Comparison of ENCODE assay signal across 8 cellular contexts in genomic region chr22:21568207-21569075, GRCh38. TPM values are rescaled to one million over a fixed set of nuclear protein-coding genes. Genes with fewer than 3 reads are reported as not detected.
DNase-seq lines count a peak whose midpoint lies in the region; ATAC-seq and TF ChIP-seq lines count a peak whose summit lies in the region.

No MANE protein-coding gene starts in this region.

- DNase-seq in NCI-H1092 (lab: John Stamatoyannopoulos, UW) = peak; percentile 7
- no peak for DNase-seq in NCI-H1092 treated with DMSO at 0.1 percent for 48 hours (lab: John Stamatoyannopoulos, UW)
- peak; percentile 20 for DNase-seq in WERI-Rb-1
- no peak for DNase-seq in epithelial cell of proximal tubule (ENCODE audit: low read depth)
- peak; percentile 69 for DNase-seq in natural killer cell treated with Interleukin-12 subunit alpha and Interleukin-12 subunit beta and Interleukin-15 and Interleukin-18, amount 100 ng/mL, for 72 hours (ENCODE audit: low spot score)
- DNase-seq in GOT3 (lab: John Stamatoyannopoulos, UW) = no peak

- H3K36me3 ChIP-seq in WERI-Rb-1 = peaks cover 30% of the 10 kb centered on the region

- H3K9me3 ChIP-seq in WERI-Rb-1 (ENCODE audit: severe bottlenecking) = no peaks in the 10 kb centered on the region

- TF ChIP-seq CTCF in WERI-Rb-1 (IDR thresholded peaks at IDR 0.05; ENCODE audit: low read depth, low read length) (no peak), epithelial cell of proximal tubule (conservative IDR thresholded peaks at IDR 0.05; ENCODE audit: low read depth, low read length) (no peak)

- ATAC-seq in HG03354 (IDR thresholded peaks at IDR 0.05; ENCODE audit: poor library complexity, severe bottlenecking, unreplicated experiment) (peak; percentile 14), GM21619 (IDR thresholded peaks at IDR 0.05; ENCODE audit: unreplicated experiment) (no peak)
- ATAC-seq in natural killer cell treated with Interleukin-12 subunit alpha and Interleukin-12 subunit beta and Interleukin-15 and Interleukin-18, amount 100 ng/mL, for 72 hours = peak in 1 of 2 donors; percentile 22

- no peaks in the 10 kb centered on the region for H3K27me3 Mint-ChIP-seq in natural killer cell treated with Interleukin-12 subunit alpha and Interleukin-12 subunit beta and Interleukin-15 and Interleukin-18, amount 100 ng/mL, for 72 hours

- H3K4me3 ChIP-seq in WERI-Rb-1 (ENCODE audit: low read depth, low read length) = peak overlapping the region; percentile 85
- peak overlapping the region; percentile 80 for H3K4me3 ChIP-seq in epithelial cell of proximal tubule (ENCODE audit: low read depth, low read length)

- H3K9me3 Mint-ChIP-seq in natural killer cell treated with Interleukin-12 subunit alpha and Interleukin-12 subunit beta and Interleukin-15 and Interleukin-18, amount 100 ng/mL, for 72 hours = no peaks in the 10 kb centered on the region

- H3K36me3 Mint-ChIP-seq in natural killer cell treated with Interleukin-12 subunit alpha and Interleukin-12 subunit beta and Interleukin-15 and Interleukin-18, amount 100 ng/mL, for 72 hours = peaks cover 23% of the 10 kb centered on the region

- H3K27ac Mint-ChIP-seq in natural killer cell treated with Interleukin-12 subunit alpha and Interleukin-12 subunit beta and Interleukin-15 and Interleukin-18, amount 100 ng/mL, for 72 hours = peak overlapping the region; percentile 98

- H3K4me1 Mint-ChIP-seq in natural killer cell treated with Interleukin-12 subunit alpha and Interleukin-12 subunit beta and Interleukin-15 and Interleukin-18, amount 100 ng/mL, for 72 hours (ENCODE audit: low read depth in 2 of 2) = peaks cover 42 to 48% of the 10 kb centered on the region in 2 donors

- H3K4me3 Mint-ChIP-seq in natural killer cell treated with Interleukin-12 subunit alpha and Interleukin-12 subunit beta and Interleukin-15 and Interleukin-18, amount 100 ng/mL, for 72 hours = peak overlapping the region; percentile 90

- peak overlapping the region; percentile 95 for H3K27ac ChIP-seq in WERI-Rb-1

- H3K27me3 ChIP-seq in WERI-Rb-1 (ENCODE audit: insufficient read depth, low read depth, severe bottlenecking) = no peaks in the 10 kb centered on the region

RNA-seq across cellular contexts. Expression of gene UBE2L3, which starts 0.9 kb away (rescaled TPM):
- total RNA-seq in epithelial cell of proximal tubule = 102 and 113 TPM in 2 replicates
- 100 to 1,000 TPM in 1 of 2 donors, 10 to 100 TPM in 1; 86.3 to 114 TPM for total RNA-seq in natural killer cell treated with Interleukin-12 subunit alpha and Interleukin-12 subunit beta and Interleukin-15 and Interleukin-18, amount 100 ng/mL, for 72 hours

RNA-seq across cellular contexts. Expression of gene RIMBP3C, which starts 17.2 kb away (rescaled TPM):
- 0.12 TPM in 1 of 2 replicates, not detected in the other for total RNA-seq in epithelial cell of proximal tubule
- 1 to 10 TPM in 1 of 2 donors, under 1 TPM in 1; 0.50 to 1.4 TPM for total RNA-seq in natural killer cell treated with Interleukin-12 subunit alpha and Interleukin-12 subunit beta and Interleukin-15 and Interleukin-18, amount 100 ng/mL, for 72 hours

Comparison
In these comparisons a context has a peak if more than half of its experiments do, and no peak if none do; other contexts are left out.
1. DNase-seq: peak in NCI-H1092 (single experiment), WERI-Rb-1 (single experiment) and natural killer cell treated with Interleukin-12 subunit alpha and Interleukin-12 subunit beta and Interleukin-15 and Interleukin-18, amount 100 ng/mL, for 72 hours (single experiment); none in NCI-H1092 treated with DMSO at 0.1 percent for 48 hours (single experiment), epithelial cell of proximal tubule (single experiment) and GOT3 (single experiment).